Comparison of ENCODE assay signal across 8 cellular contexts in genomic region chr15:77959094-77959879, GRCh38.
DNase-seq lines count a peak whose midpoint lies in the region; ATAC-seq lines count a peak whose summit lies in the region.

No MANE protein-coding gene starts in this region.

- ATAC-seq in HG02623 (IDR thresholded peaks at IDR 0.05; ENCODE audit: unreplicated experiment): peak; percentile 66
- peak; percentile 100 for ATAC-seq in left lobe of liver
- no peak for ATAC-seq in HG03439 (IDR thresholded peaks at IDR 0.05; ENCODE audit: unreplicated experiment)

- DNase-seq in GDM1 (lab: John Stamatoyannopoulos, UW) (peak; percentile 25), NCI-H2171 treated with DMSO at 0.1 percent for 48 hours (lab: John Stamatoyannopoulos, UW) (peak; percentile 52), cerebellum (ENCODE audit: low spot score) (peak; percentile 81), left lobe of liver (ENCODE audit: low spot score) (peak; percentile 79)
- peak; percentile 84 for DNase-seq in activated CD4-positive, CD25-positive, alpha-beta regulatory T cell treated with anti-CD3 and anti-CD28 coated beads, Interleukin-2, amount 50 U/mL, for 72 hours
- DNase-seq in stimulated activated CD4-positive, alpha-beta T cell treated with anti-CD3 and anti-CD28 coated beads, Interleukin-2, amount 100 ng/mL, for 4 hours (ENCODE audit: low read depth): peak; percentile 55

Comparison
In these comparisons a context has a peak if more than half of its experiments do, and no peak if none do; other contexts are left out.
1. DNase-seq: peak in every context shown above with its lines; median percentile 84 in activated CD4-positive, CD25-positive, alpha-beta regulatory T cell treated with anti-CD3 and anti-CD28 coated beads, Interleukin-2, amount 50 U/mL, for 72 hours; 81 in cerebellum; 79 in left lobe of liver; 55 in stimulated activated CD4-positive, alpha-beta T cell treated with anti-CD3 and anti-CD28 coated beads, Interleukin-2, amount 100 ng/mL, for 4 hours; 52 in NCI-H2171 treated with DMSO at 0.1 percent for 48 hours; 25 in GDM1.